9 cellular contexts compared by ENCODE assay signal in the genomic region with DNA sequence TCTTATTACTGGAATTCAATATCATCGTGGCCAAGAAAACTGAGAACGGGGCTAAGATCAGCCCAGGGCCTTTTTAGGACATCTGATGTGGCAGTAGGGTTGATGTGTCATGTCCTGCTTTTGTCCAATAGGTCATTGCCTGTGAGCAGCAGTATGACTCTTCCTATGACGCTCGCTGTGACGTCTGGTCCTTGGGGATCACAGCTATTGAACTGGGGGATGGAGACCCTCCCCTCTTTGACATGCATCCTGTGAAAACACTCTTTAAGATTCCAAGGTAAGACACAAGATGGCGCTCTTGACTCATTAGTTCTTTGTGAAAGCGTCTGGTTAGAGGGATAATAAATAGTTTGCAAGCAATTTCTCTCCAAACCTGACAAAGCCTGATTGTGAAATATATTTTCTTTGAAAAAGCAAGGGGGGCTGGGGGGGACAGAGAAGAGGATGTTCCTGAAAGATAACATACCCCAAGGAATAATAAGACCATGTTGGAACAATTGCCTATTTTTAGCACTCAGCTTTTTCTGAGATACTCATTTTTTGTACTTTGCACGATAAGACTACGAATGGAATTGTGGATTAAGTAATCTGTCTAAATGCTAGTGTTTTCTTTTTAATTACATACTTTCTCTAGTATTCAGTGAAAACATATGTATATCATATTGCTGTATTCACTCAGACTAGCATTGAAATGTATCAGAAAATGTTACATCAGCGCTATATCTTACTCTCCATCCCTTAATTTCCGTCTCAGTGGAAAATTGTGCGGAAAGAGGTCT. TPM values are rescaled to one million over a fixed set of nuclear protein-coding genes. Genes with fewer than 3 reads are reported as not detected.
A peak's percentile ranks its signal among the peaks of the same experiment; 100 is the strongest.
DNase-seq lines count a peak whose midpoint lies in the region; ATAC-seq and TF ChIP-seq lines count a peak whose summit lies in the region.
"Had no signal": no experiment of that assay in that cellular context is flagged by ENCODE, and none has a peak within 500 bp of the region (broad histone marks: within the 10 kb centered on the region; RNA-seq: fewer than 3 reads in every experiment).

No MANE protein-coding gene starts in this region.

- peak; percentile 83 for TF ChIP-seq CTCF in OCI-LY1 (IDR thresholded peaks at IDR 0.05; ENCODE audit: low read length)

- no peaks in the 10 kb centered on the region for H3K36me3 ChIP-seq in OCI-LY1 (ENCODE audit: insufficient read depth, low read length)

- H3K27me3 ChIP-seq in OCI-LY1 (ENCODE audit: insufficient read depth, low read length): no peaks in the 10 kb centered on the region

- no peaks in the 10 kb centered on the region for H3K9me3 ChIP-seq in OCI-LY1 (ENCODE audit: low read length)

- H3K4me3 ChIP-seq in Jurkat, Clone E6-1 (ENCODE audit: low read length): no peak overlapping the region
- no peak overlapping the region for H3K4me3 ChIP-seq in OCI-LY1 (ENCODE audit: low read depth, low read length, poor library complexity, severe bottlenecking)

- ATAC-seq in GM21529 (IDR thresholded peaks at IDR 0.05; ENCODE audit: unreplicated experiment) (no peak), GM21723 (IDR thresholded peaks at IDR 0.05; ENCODE audit: unreplicated experiment) (no peak)

- H3K79me2 ChIP-seq in OCI-LY1 (ENCODE audit: insufficient read depth, low read length): no peaks in the 10 kb centered on the region

- H3K4me1 ChIP-seq in OCI-LY1 (ENCODE audit: insufficient read depth, low read length, severe bottlenecking): peaks cover 2% of the 10 kb centered on the region

- H2AFZ ChIP-seq in OCI-LY1 (ENCODE audit: low read length): no peak overlapping the region

- H3F3A ChIP-seq in OCI-LY1 (ENCODE audit: insufficient read depth, low read length): no peaks in the 10 kb centered on the region

- no peak overlapping the region for H3K4me2 ChIP-seq in OCI-LY1 (ENCODE audit: low read length)

- no peaks in the 10 kb centered on the region for H3K9me2 ChIP-seq in OCI-LY1 (ENCODE audit: low read depth, low read length)

- H3K9ac ChIP-seq in OCI-LY1 (ENCODE audit: low read length): no peak overlapping the region

- H4K20me1 ChIP-seq in OCI-LY1 (ENCODE audit: insufficient read depth, low read length): no peaks in the 10 kb centered on the region

- no peak overlapping the region for H3K27ac ChIP-seq in OCI-LY1 (ENCODE audit: low read depth, low read length, poor library complexity, severe bottlenecking)

- peak; percentile 34 for DNase-seq in activated CD4-positive, alpha-beta T cell treated with anti-CD3 and anti-CD28 coated beads for 48 hours
- DNase-seq in activated CD4-positive, alpha-beta T cell treated with anti-CD3 and anti-CD28 coated beads for 1 hour: no peak
- DNase-seq in Jurkat, Clone E6-1 (ENCODE audit: low read depth, low spot score): peak; percentile 42
- peak; percentile 59 for DNase-seq in dedifferentiated amniotic fluid mesenchymal stem cell (ENCODE audit: extremely low spot score)
- peak; percentile 76 for DNase-seq in myocyte (ENCODE audit: low read depth)
- DNase-seq: activated naive CD8-positive, alpha-beta T cell treated with anti-CD3 and anti-CD28 coated beads, Interleukin-2, amount 10 ng/mL, durations not matched to agents 7 days and 5 days had no signal

RNA-seq across cellular contexts. Expression of a gene that starts 58.1 kb away (rescaled TPM):
- polyA plus RNA-seq in Jurkat, Clone E6-1 (2012; ENCODE audit: insufficient read depth, insufficient read length): not detected
- total RNA-seq in myocyte: not detected in 2 replicates
- not detected for polyA plus RNA-seq in myocyte (2012)
